1 cellular context compared by ENCODE assay signal in genomic region chr3:196568246-196569002, GRCh38.
TF ChIP-seq lines count a peak whose summit lies in the region.

Gene FBXO45 (plus strand): TSS chr3:196568660. CDS start chr3:196568985, 325 bp downstream.
Gene WDR53 (minus strand): TSS chr3:196568554. CDS start chr3:196561475, 7,079 bp downstream.

TF ChIP-seq in HepG2, 621 proteins besides CTCF, POLR2A, EP300 and RAD21 (continued from another document and continues in another):
- peak; percentile 56; the same call in 1 of the 2 replicates for TF ChIP-seq ZNF609 (CRISPR knock-in tag; IDR thresholded peaks at IDR 0.05; ENCODE audit: borderline replicate concordance)
- TF ChIP-seq ATRX (CRISPR knock-in tag; IDR thresholded peaks at IDR 0.05; ENCODE audit: borderline replicate concordance): no peak
- no peak for TF ChIP-seq MTF1 (CRISPR knock-in tag; IDR thresholded peaks at IDR 0.05)
- peak; percentile 65; the same call in 1 of the 2 replicates for TF ChIP-seq MIER2 (CRISPR knock-in tag; IDR thresholded peaks at IDR 0.05)
- TF ChIP-seq IRX3 (CRISPR knock-in tag; IDR thresholded peaks at IDR 0.05; ENCODE audit: borderline replicate concordance, low read depth): peak; percentile 85; the same call in 1 of the 2 replicates
- 0 out of 2 replicates have a peak, but pooled peaks have one; percentile 87 for TF ChIP-seq ZNF550 (CRISPR knock-in tag; IDR thresholded peaks at IDR 0.05; ENCODE audit: borderline replicate concordance)
- TF ChIP-seq SATB2 (CRISPR knock-in tag; IDR thresholded peaks at IDR 0.05): no peak
- no peak for TF ChIP-seq ZMYM2 (CRISPR knock-in tag; IDR thresholded peaks at IDR 0.05)
- TF ChIP-seq CBX1 (IDR thresholded peaks at IDR 0.05; ENCODE audit: low read depth): no peak
- TF ChIP-seq GABPA (IDR thresholded peaks at IDR 0.05; ENCODE audit: low read depth, low read length): peak; percentile 88
- TF ChIP-seq GABPA (CRISPR knock-in tag; IDR thresholded peaks at IDR 0.05; ENCODE audit: low read depth): peak; percentile 94
- TF ChIP-seq ZNF24 (IDR thresholded peaks at IDR 0.05): no peak
- TF ChIP-seq ETV6 (CRISPR knock-in tag; conservative IDR thresholded peaks at IDR 0.05): peak; percentile 75; the same call in 1 of the 2 replicates
- 0 out of 2 replicates have a peak, but pooled peaks have one; percentile 68 for TF ChIP-seq ESRRA (CRISPR knock-in tag; IDR thresholded peaks at IDR 0.05; ENCODE audit: low read depth)
- peak; percentile 85; the same call in 1 of the 2 replicates for TF ChIP-seq TSC22D2 (CRISPR knock-in tag; IDR thresholded peaks at IDR 0.05; ENCODE audit: borderline replicate concordance)
- no peak for TF ChIP-seq HOXA9 (CRISPR knock-in tag; IDR thresholded peaks at IDR 0.05; ENCODE audit: borderline replicate concordance)
- TF ChIP-seq KLF16 (CRISPR knock-in tag; IDR thresholded peaks at IDR 0.05): peak in 1 of 2 experiments; percentile 96; a peak in 2 of 4 replicates
- no peak for TF ChIP-seq ZNF891 (CRISPR knock-in tag; IDR thresholded peaks at IDR 0.05)
- TF ChIP-seq ARID2 (CRISPR knock-in tag; IDR thresholded peaks at IDR 0.05; ENCODE audit: borderline replicate concordance): no peak
- TF ChIP-seq ZIK1 (CRISPR knock-in tag; IDR thresholded peaks at IDR 0.05; ENCODE audit: borderline replicate concordance, low read depth): no peak
- TF ChIP-seq KLF11 (CRISPR knock-in tag; IDR thresholded peaks at IDR 0.05): no peak
- TF ChIP-seq MLXIP (CRISPR knock-in tag; IDR thresholded peaks at IDR 0.05; ENCODE audit: borderline replicate concordance): no peak; the same call in 1 of the 2 replicates
- TF ChIP-seq ZNF260 (CRISPR knock-in tag; IDR thresholded peaks at IDR 0.05; ENCODE audit: borderline replicate concordance, low read depth): no peak; the same call in 1 of the 2 replicates
- peak; percentile 81 for TF ChIP-seq ZNF205 (CRISPR knock-in tag; IDR thresholded peaks at IDR 0.05)
- TF ChIP-seq ELF4 (CRISPR knock-in tag; IDR thresholded peaks at IDR 0.05; ENCODE audit: borderline replicate concordance): no peak
- no peak for TF ChIP-seq ZNF451 (CRISPR knock-in tag; IDR thresholded peaks at IDR 0.05)
- TF ChIP-seq PHF21A (CRISPR knock-in tag; IDR thresholded peaks at IDR 0.05): 0 out of 2 replicates have a peak, but pooled peaks have one; percentile 40
- no peak for TF ChIP-seq EZH2 (conservative IDR thresholded peaks at IDR 0.05; ENCODE audit: low read depth, low read length)
- no peak for TF ChIP-seq ZNF333 (CRISPR knock-in tag; IDR thresholded peaks at IDR 0.05; ENCODE audit: borderline replicate concordance)
- TF ChIP-seq ZNF614 (CRISPR knock-in tag; IDR thresholded peaks at IDR 0.05; ENCODE audit: borderline replicate concordance): peak; percentile 89; the same call in 1 of the 2 replicates
- TF ChIP-seq RXRB (CRISPR knock-in tag; IDR thresholded peaks at IDR 0.05; ENCODE audit: borderline replicate concordance): peak; percentile 74
- TF ChIP-seq TERF1 (CRISPR knock-in tag; IDR thresholded peaks at IDR 0.05): no peak
- TF ChIP-seq ZNF724P (CRISPR knock-in tag; IDR thresholded peaks at IDR 0.05; ENCODE audit: borderline replicate concordance): peak; percentile 86; the same call in 1 of the 2 replicates
- peak; percentile 74 for TF ChIP-seq IKZF4 (CRISPR knock-in tag; IDR thresholded peaks at IDR 0.05; ENCODE audit: borderline replicate concordance, low read depth, not compliant biosample characterization)
- peak; percentile 61; the same call in 1 of the 2 replicates for TF ChIP-seq NFKB2 (CRISPR knock-in tag; IDR thresholded peaks at IDR 0.05; ENCODE audit: borderline replicate concordance)
- TF ChIP-seq MYC (CRISPR knock-in tag; IDR thresholded peaks at IDR 0.05; ENCODE audit: borderline replicate concordance): peak; percentile 92
- no peak for TF ChIP-seq FOXK2 (IDR thresholded peaks at IDR 0.05)
- no peak for TF ChIP-seq SCMH1 (CRISPR knock-in tag; IDR thresholded peaks at IDR 0.05; ENCODE audit: borderline replicate concordance)
- 0 out of 2 replicates have a peak, but pooled peaks have one; percentile 51 for TF ChIP-seq ZBTB33 (CRISPR knock-in tag; IDR thresholded peaks at IDR 0.05)
- no peak for TF ChIP-seq ZNF512B (CRISPR knock-in tag; IDR thresholded peaks at IDR 0.05; ENCODE audit: borderline replicate concordance)
- TF ChIP-seq TMF1 (CRISPR knock-in tag; IDR thresholded peaks at IDR 0.05; ENCODE audit: low read depth): peak; percentile 77; the same call in 1 of the 2 replicates
- no peak for TF ChIP-seq RAD51 (IDR thresholded peaks at IDR 0.05; ENCODE audit: borderline replicate concordance)
- TF ChIP-seq SOX13 (IDR thresholded peaks at IDR 0.05): no peak
- TF ChIP-seq SOX13 (CRISPR knock-in tag; conservative IDR thresholded peaks at IDR 0.05 in 1 of 2, IDR thresholded peaks at IDR 0.05 in 1 of 2): peak in 1 of 2 experiments; percentile 44; a peak in 1 of 4 replicates
- peak; percentile 56; the same call in 1 of the 2 replicates for TF ChIP-seq ZSCAN20 (CRISPR knock-in tag; IDR thresholded peaks at IDR 0.05; ENCODE audit: borderline replicate concordance)
- TF ChIP-seq IRF9 (CRISPR knock-in tag; IDR thresholded peaks at IDR 0.05; ENCODE audit: borderline replicate concordance): no peak
- TF ChIP-seq BRF2 (CRISPR knock-in tag; IDR thresholded peaks at IDR 0.05): 0 out of 2 replicates have a peak, but pooled peaks have one; percentile 28
- no peak for TF ChIP-seq U2AF1 (optimal IDR thresholded peaks at IDR 0.05; ENCODE audit: low read depth, low read length)
- TF ChIP-seq TARDBP (CRISPR knock-in tag; IDR thresholded peaks at IDR 0.05): peak; percentile 86
- peak; percentile 82; the same call in 1 of the 2 replicates for TF ChIP-seq ZSCAN31 (CRISPR knock-in tag; IDR thresholded peaks at IDR 0.05; ENCODE audit: low read depth)
- peak; percentile 72 for TF ChIP-seq HNRNPLL (IDR thresholded peaks at IDR 0.05; ENCODE audit: low read depth, low read length, poor library complexity, severe bottlenecking)
- no peak for TF ChIP-seq PRMT3 (CRISPR knock-in tag; IDR thresholded peaks at IDR 0.05; ENCODE audit: borderline replicate concordance, low read depth)
- peak; percentile 49; the same call in 1 of the 2 replicates for TF ChIP-seq CBX5 (CRISPR knock-in tag; IDR thresholded peaks at IDR 0.05; ENCODE audit: borderline replicate concordance)
- no peak for TF ChIP-seq TBP (CRISPR knock-in tag; IDR thresholded peaks at IDR 0.05)
